Comparison of ENCODE assay signal across 1 cellular context in the genomic region with DNA sequence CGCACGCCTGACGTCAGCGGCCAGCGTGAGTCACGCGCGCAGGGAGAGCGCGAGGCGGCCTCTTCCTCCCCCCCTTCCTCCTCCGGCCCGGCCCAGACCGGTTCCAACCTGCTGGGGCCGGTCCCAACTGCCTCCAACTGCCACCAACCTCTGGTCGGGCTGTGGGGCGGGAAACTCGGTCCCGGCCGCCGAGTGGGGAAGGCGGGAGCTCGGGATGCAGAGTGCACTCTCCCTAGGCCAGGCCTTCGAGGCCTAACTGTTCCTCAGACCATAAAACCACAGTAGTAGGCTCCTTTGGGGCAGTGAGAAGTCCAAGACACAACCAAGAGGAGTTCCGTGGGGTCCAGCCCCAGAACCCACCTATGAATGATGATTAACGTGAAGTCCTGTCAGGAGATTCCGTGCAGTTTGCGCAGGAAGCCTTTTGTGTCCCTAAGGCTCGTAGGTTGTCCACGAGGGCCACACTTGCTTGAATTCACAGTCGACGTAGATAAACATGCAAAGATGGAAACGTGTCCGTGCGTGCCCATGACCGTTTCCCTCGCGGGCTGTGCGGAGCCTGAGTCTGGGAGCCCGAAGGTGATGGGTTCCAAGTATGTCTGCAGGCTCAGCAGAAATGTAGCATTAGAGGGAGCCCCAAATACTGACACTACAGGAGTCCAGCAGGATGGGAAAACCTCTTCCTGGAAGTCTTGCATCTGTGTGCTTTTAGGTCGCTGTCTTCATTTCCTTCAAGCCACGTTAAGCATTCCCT.
A peak's percentile ranks its signal among the peaks of the same experiment; 100 is the strongest.
TF ChIP-seq lines count a peak whose summit lies in the region.

No MANE protein-coding gene starts in this region.

TF ChIP-seq in HepG2, 621 proteins besides CTCF, POLR2A, EP300 and RAD21 (continued from another document and continues in another):
- TF ChIP-seq, protein P1, sequence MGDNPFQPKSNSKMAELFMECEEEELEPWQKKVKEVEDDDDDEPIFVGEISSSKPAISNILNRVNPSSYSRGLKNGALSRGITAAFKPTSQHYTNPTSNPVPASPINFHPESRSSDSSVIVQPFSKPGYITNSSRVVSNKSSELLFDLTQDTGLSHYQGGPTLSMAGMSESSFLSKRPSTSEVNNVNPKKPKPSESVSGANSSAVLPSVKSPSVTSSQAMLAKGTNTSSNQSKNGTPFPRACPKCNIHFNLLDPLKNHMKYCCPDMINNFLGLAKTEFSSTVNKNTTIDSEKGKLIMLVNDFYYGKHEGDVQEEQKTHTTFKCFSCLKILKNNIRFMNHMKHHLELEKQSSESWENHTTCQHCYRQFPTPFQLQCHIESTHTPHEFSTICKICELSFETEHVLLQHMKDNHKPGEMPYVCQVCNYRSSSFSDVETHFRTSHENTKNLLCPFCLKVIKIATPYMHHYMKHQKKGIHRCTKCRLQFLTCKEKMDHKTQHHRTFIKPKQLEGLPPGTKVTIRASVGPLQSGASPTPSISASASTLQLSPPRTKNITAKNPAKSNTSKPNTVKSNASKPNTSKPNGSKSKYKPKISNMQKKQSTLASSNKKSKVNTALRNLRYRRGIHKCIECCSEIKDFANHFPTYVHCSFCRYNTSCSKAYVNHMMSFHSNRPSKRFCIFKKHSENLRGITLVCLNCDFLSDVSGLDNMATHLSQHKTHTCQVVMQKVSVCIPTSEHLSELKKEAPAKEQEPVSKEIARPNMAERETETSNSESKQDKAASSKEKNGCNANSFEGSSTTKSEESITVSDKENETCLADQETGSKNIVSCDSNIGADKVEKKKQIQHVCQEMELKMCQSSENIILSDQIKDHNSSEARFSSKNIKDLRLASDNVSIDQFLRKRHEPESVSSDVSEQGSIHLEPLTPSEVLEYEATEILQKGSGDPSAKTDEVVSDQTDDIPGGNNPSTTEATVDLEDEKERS (CRISPR knock-in tag; IDR thresholded peaks at IDR 0.05) = peak; percentile 62; the same call in 1 of the 2 replicates
- TF ChIP-seq ZNF337 (CRISPR knock-in tag; IDR thresholded peaks at IDR 0.05; ENCODE audit: borderline replicate concordance, low read depth) = no peak
- TF ChIP-seq ZKSCAN5 (CRISPR knock-in tag; IDR thresholded peaks at IDR 0.05) = no peak
- TF ChIP-seq, protein P2, sequence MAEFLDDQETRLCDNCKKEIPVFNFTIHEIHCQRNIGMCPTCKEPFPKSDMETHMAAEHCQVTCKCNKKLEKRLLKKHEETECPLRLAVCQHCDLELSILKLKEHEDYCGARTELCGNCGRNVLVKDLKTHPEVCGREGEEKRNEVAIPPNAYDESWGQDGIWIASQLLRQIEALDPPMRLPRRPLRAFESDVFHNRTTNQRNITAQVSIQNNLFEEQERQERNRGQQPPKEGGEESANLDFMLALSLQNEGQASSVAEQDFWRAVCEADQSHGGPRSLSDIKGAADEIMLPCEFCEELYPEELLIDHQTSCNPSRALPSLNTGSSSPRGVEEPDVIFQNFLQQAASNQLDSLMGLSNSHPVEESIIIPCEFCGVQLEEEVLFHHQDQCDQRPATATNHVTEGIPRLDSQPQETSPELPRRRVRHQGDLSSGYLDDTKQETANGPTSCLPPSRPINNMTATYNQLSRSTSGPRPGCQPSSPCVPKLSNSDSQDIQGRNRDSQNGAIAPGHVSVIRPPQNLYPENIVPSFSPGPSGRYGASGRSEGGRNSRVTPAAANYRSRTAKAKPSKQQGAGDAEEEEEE (CRISPR knock-in tag; IDR thresholded peaks at IDR 0.05; ENCODE audit: borderline replicate concordance) = peak; percentile 55; the same call in 1 of the 2 replicates
- TF ChIP-seq MATR3 (CRISPR knock-in tag; IDR thresholded peaks at IDR 0.05) = no peak
- TF ChIP-seq NRL (CRISPR knock-in tag; IDR thresholded peaks at IDR 0.05; ENCODE audit: borderline replicate concordance) = peak; percentile 94; the same call in 1 of the 2 replicates
- no peak; the same call in 1 of the 2 replicates for TF ChIP-seq ZNF432 (CRISPR knock-in tag; IDR thresholded peaks at IDR 0.05; ENCODE audit: borderline replicate concordance)
- no peak for TF ChIP-seq ZNF326 (CRISPR knock-in tag; IDR thresholded peaks at IDR 0.05; ENCODE audit: borderline replicate concordance)
- TF ChIP-seq ZNF282 (IDR thresholded peaks at IDR 0.05; ENCODE audit: partially characterized antibody) = no peak
- peak; percentile 53; the same call in 1 of the 2 replicates for TF ChIP-seq ZNF557 (CRISPR knock-in tag; IDR thresholded peaks at IDR 0.05)
- peak; percentile 66; the same call in 1 of the 2 replicates for TF ChIP-seq KLF11 (CRISPR knock-in tag; IDR thresholded peaks at IDR 0.05)
- TF ChIP-seq, protein P3, sequence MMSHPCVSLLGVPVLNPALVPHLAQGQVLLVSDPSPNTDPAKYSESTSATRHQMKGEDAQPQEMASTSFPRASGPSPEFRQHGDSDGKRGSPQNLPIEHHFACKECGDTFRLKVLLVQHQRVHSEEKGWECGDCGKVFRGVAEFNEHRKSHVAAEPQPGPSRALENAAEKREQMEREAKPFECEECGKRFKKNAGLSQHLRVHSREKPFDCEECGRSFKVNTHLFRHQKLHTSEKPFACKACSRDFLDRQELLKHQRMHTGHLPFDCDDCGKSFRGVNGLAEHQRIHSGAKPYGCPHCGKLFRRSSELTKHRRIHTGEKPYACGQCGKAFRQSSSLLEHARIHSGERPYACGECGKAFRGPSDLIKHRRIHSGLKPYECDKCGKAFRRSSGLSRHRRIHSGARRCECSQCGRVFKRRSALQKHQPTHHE (CRISPR knock-in tag; IDR thresholded peaks at IDR 0.05; ENCODE audit: borderline replicate concordance) = peak; percentile 42; the same call in 1 of the 2 replicates
- peak; percentile 68; the same call in 1 of the 2 replicates for TF ChIP-seq GABPB1 (CRISPR knock-in tag; IDR thresholded peaks at IDR 0.05)
- peak; percentile 35; the same call in 1 of the 2 replicates for TF ChIP-seq DPF2 (CRISPR knock-in tag; IDR thresholded peaks at IDR 0.05; ENCODE audit: borderline replicate concordance, low read depth)
- no peak for TF ChIP-seq ZNF496 (CRISPR knock-in tag; IDR thresholded peaks at IDR 0.05; ENCODE audit: insufficient replicate concordance)
- TF ChIP-seq ZNF143 (CRISPR knock-in tag; IDR thresholded peaks at IDR 0.05) = no peak
- TF ChIP-seq AKAP8 (CRISPR knock-in tag; IDR thresholded peaks at IDR 0.05) = peak; percentile 84
- 0 out of 2 replicates have a peak, but pooled peaks have one; percentile 80 for TF ChIP-seq ZNF776 (CRISPR knock-in tag; IDR thresholded peaks at IDR 0.05)
- peak; percentile 73; the same call in 1 of the 2 replicates for TF ChIP-seq ZNF367 (CRISPR knock-in tag; IDR thresholded peaks at IDR 0.05; ENCODE audit: borderline replicate concordance)
- 0 out of 2 replicates have a peak, but pooled peaks have one; percentile 8 for TF ChIP-seq SP140L (CRISPR knock-in tag; IDR thresholded peaks at IDR 0.05; ENCODE audit: borderline replicate concordance)
- no peak for TF ChIP-seq ZNF777 (CRISPR knock-in tag; IDR thresholded peaks at IDR 0.05)
- no peak for TF ChIP-seq ZNF180 (CRISPR knock-in tag; IDR thresholded peaks at IDR 0.05; ENCODE audit: borderline replicate concordance, low read depth)
- no peak for TF ChIP-seq ZNF629 (CRISPR knock-in tag; conservative IDR thresholded peaks at IDR 0.05)
- TF ChIP-seq, protein P4, sequence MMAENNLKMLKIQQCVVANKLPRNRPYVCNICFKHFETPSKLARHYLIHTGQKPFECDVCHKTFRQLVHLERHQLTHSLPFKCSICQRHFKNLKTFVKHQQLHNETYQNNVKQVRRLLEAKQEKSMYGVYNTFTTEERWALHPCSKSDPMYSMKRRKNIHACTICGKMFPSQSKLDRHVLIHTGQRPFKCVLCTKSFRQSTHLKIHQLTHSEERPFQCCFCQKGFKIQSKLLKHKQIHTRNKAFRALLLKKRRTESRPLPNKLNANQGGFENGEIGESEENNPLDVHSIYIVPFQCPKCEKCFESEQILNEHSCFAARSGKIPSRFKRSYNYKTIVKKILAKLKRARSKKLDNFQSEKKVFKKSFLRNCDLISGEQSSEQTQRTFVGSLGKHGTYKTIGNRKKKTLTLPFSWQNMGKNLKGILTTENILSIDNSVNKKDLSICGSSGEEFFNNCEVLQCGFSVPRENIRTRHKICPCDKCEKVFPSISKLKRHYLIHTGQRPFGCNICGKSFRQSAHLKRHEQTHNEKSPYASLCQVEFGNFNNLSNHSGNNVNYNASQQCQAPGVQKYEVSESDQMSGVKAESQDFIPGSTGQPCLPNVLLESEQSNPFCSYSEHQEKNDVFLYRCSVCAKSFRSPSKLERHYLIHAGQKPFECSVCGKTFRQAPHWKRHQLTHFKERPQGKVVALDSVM (CRISPR knock-in tag; IDR thresholded peaks at IDR 0.05) = 0 out of 2 replicates have a peak, but pooled peaks have one; percentile 6
- TF ChIP-seq ZNF333 (CRISPR knock-in tag; IDR thresholded peaks at IDR 0.05; ENCODE audit: borderline replicate concordance) = peak; percentile 36; the same call in 1 of the 2 replicates
- no peak; the same call in 1 of the 2 replicates for TF ChIP-seq MLLT10 (CRISPR knock-in tag; IDR thresholded peaks at IDR 0.05)
- TF ChIP-seq, protein P5, sequence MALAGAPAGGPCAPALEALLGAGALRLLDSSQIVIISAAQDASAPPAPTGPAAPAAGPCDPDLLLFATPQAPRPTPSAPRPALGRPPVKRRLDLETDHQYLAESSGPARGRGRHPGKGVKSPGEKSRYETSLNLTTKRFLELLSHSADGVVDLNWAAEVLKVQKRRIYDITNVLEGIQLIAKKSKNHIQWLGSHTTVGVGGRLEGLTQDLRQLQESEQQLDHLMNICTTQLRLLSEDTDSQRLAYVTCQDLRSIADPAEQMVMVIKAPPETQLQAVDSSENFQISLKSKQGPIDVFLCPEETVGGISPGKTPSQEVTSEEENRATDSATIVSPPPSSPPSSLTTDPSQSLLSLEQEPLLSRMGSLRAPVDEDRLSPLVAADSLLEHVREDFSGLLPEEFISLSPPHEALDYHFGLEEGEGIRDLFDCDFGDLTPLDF (CRISPR knock-in tag; IDR thresholded peaks at IDR 0.05) = 0 out of 2 replicates have a peak, but pooled peaks have one; percentile 64
- TF ChIP-seq, protein P6, sequence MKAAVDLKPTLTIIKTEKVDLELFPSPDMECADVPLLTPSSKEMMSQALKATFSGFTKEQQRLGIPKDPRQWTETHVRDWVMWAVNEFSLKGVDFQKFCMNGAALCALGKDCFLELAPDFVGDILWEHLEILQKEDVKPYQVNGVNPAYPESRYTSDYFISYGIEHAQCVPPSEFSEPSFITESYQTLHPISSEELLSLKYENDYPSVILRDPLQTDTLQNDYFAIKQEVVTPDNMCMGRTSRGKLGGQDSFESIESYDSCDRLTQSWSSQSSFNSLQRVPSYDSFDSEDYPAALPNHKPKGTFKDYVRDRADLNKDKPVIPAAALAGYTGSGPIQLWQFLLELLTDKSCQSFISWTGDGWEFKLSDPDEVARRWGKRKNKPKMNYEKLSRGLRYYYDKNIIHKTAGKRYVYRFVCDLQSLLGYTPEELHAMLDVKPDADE (CRISPR knock-in tag; IDR thresholded peaks at IDR 0.05) = no peak
- no peak for TF ChIP-seq SRSF4 (IDR thresholded peaks at IDR 0.05; ENCODE audit: low read depth, low read length, poor library complexity, severe bottlenecking)
- no peak for TF ChIP-seq ZKSCAN8 (CRISPR knock-in tag; IDR thresholded peaks at IDR 0.05; ENCODE audit: borderline replicate concordance)
- TF ChIP-seq KLF6 (CRISPR knock-in tag; IDR thresholded peaks at IDR 0.05) = peak; percentile 69
- TF ChIP-seq GATAD2A (CRISPR knock-in tag; IDR thresholded peaks at IDR 0.05) = no peak
- TF ChIP-seq TCF7 (IDR thresholded peaks at IDR 0.05; ENCODE audit: low read depth) = no peak
- TF ChIP-seq ZNF12 (CRISPR knock-in tag; IDR thresholded peaks at IDR 0.05) = peak; percentile 14
- TF ChIP-seq PHF5A (CRISPR knock-in tag; IDR thresholded peaks at IDR 0.05; ENCODE audit: low read depth, unreplicated experiment) = peak; percentile 51
- no peak for TF ChIP-seq ZNF24 (IDR thresholded peaks at IDR 0.05)
- no peak; the same call in none of the 2 replicates for TF ChIP-seq EEA1 (CRISPR knock-in tag; IDR thresholded peaks at IDR 0.05; ENCODE audit: borderline replicate concordance)
- TF ChIP-seq JDP2 (CRISPR knock-in tag; IDR thresholded peaks at IDR 0.05; ENCODE audit: borderline replicate concordance) = no peak; the same call in 1 of the 2 replicates
- TF ChIP-seq NCOR1 (IDR thresholded peaks at IDR 0.05; ENCODE audit: borderline replicate concordance, low read length) = 0 out of 2 replicates have a peak, but pooled peaks have one; percentile 50
- TF ChIP-seq NFE2L2 (IDR thresholded peaks at IDR 0.05; ENCODE audit: low read length) = no peak
- TF ChIP-seq NONO (IDR thresholded peaks at IDR 0.05) = no peak
- peak; percentile 83 for TF ChIP-seq NONO (CRISPR knock-in tag; conservative IDR thresholded peaks at IDR 0.05)
- no peak for TF ChIP-seq ZBTB7B (CRISPR knock-in tag; IDR thresholded peaks at IDR 0.05)
- TF ChIP-seq ZNF598 (CRISPR knock-in tag; IDR thresholded peaks at IDR 0.05; ENCODE audit: borderline replicate concordance) = no peak
- TF ChIP-seq ZNF484 (CRISPR knock-in tag; IDR thresholded peaks at IDR 0.05; ENCODE audit: borderline replicate concordance, low read depth) = no peak; the same call in 1 of the 2 replicates
- TF ChIP-seq SPEN (CRISPR knock-in tag; IDR thresholded peaks at IDR 0.05; ENCODE audit: low read depth) = peak; percentile 84; the same call in 1 of the 2 replicates
- no peak for TF ChIP-seq ARID2 (CRISPR knock-in tag; IDR thresholded peaks at IDR 0.05; ENCODE audit: borderline replicate concordance)
- TF ChIP-seq, protein P7, sequence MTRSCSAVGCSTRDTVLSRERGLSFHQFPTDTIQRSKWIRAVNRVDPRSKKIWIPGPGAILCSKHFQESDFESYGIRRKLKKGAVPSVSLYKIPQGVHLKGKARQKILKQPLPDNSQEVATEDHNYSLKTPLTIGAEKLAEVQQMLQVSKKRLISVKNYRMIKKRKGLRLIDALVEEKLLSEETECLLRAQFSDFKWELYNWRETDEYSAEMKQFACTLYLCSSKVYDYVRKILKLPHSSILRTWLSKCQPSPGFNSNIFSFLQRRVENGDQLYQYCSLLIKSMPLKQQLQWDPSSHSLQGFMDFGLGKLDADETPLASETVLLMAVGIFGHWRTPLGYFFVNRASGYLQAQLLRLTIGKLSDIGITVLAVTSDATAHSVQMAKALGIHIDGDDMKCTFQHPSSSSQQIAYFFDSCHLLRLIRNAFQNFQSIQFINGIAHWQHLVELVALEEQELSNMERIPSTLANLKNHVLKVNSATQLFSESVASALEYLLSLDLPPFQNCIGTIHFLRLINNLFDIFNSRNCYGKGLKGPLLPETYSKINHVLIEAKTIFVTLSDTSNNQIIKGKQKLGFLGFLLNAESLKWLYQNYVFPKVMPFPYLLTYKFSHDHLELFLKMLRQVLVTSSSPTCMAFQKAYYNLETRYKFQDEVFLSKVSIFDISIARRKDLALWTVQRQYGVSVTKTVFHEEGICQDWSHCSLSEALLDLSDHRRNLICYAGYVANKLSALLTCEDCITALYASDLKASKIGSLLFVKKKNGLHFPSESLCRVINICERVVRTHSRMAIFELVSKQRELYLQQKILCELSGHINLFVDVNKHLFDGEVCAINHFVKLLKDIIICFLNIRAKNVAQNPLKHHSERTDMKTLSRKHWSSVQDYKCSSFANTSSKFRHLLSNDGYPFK (CRISPR knock-in tag; IDR thresholded peaks at IDR 0.05; ENCODE audit: borderline replicate concordance) = peak; percentile 59; the same call in 1 of the 2 replicates
- peak; percentile 85 for TF ChIP-seq ZNF768 (CRISPR knock-in tag; IDR thresholded peaks at IDR 0.05)
- TF ChIP-seq, protein P8, sequence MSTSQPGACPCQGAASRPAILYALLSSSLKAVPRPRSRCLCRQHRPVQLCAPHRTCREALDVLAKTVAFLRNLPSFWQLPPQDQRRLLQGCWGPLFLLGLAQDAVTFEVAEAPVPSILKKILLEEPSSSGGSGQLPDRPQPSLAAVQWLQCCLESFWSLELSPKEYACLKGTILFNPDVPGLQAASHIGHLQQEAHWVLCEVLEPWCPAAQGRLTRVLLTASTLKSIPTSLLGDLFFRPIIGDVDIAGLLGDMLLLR (CRISPR knock-in tag; IDR thresholded peaks at IDR 0.05) = peak; percentile 93
- TF ChIP-seq ARNTL (CRISPR knock-in tag; IDR thresholded peaks at IDR 0.05) = peak; percentile 59; the same call in 1 of the 2 replicates
- peak; percentile 86; the same call in 1 of the 2 replicates for TF ChIP-seq HIVEP1 (CRISPR knock-in tag; IDR thresholded peaks at IDR 0.05)
